In the genomic region with DNA sequence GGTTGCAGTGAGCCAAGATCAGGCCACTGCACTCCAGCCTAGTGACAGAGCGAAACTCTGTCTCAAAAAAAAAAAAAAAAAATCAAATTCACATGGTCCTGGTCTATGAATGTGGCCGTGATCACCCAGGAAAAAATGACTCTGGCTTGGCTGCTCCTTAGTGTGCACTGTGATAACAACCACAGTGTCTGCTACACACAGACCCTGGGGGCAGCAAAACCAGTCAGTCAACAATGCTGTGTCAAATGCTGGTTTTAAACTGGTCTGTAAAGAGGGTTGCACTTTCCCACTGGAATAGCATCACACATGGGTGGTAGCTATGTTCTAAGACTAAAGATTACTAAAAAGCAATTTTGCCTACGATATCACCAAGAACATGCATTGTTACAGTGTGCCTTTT, we compare ENCODE assay signal across 35 cellular contexts.
"Had no signal": no experiment of that assay in that cellular context is flagged by ENCODE, and none has a peak within 500 bp of the region (broad histone marks: within the 10 kb centered on the region; RNA-seq: fewer than 3 reads in every experiment).

No MANE protein-coding gene starts in this region.

- H3K4me3 Mint-ChIP-seq: activated B cell treated with CpG ODN at 0.5 μM for 24 hours; activated CD4-positive, alpha-beta memory T cell treated with anti-CD3 and anti-CD28 coated beads for 36 hours; activated CD4-positive, alpha-beta T cell treated with anti-CD3 and anti-CD28 coated beads, Interleukin-2, amount 10 ng/mL, durations not matched to agents 24 days and 14 days; activated CD8-positive, alpha-beta T cell treated with anti-CD3 and anti-CD28 coated beads for 36 hours; activated naive CD4-positive, alpha-beta T cell treated with anti-CD3 and anti-CD28 coated beads for 36 hours; activated naive CD8-positive, alpha-beta T cell treated with anti-CD3 and anti-CD28 coated beads for 36 hours; activated T-cell treated with anti-CD3 and anti-CD28 coated beads, Interleukin-2, amount 50 U/mL, for 4 hours; activated T-cell treated with anti-CD3 and anti-CD28 coated beads, Interleukin-2, amount 50 U/mL, for 72 hours; activated T-helper 1 cell treated with anti-CD3 and anti-CD28 coated beads, Interleukin-12 subunit alpha, Interleukin-12 subunit beta, Interleukin-2, Interleukin-4 antibody, amounts not matched to agents 30 ng/mL and 10 ng/mL and 1 ng/mL, durations not matched to agents 14 hours and 24 hours and 36 hours; activated T-helper 17 cell treated with anti-CD3 and anti-CD28 coated beads, Interleukin-2, amount 50 U/mL, for 72 hours; T-helper 1 cell treated with Interleukin-12 subunit alpha and Interleukin-12 subunit beta and Interleukin-4 antibody, amounts not matched to agents 30 μg/mL and 1 μg/mL, for 36 hours; T-helper 2 cell treated with Interferon-gamma antibody and Interleukin-4, amounts not matched to agents 5 μg/mL and 100 μg/mL, for 36 hours had no signal

- H3K9me3 ChIP-seq: adrenal gland, body of pancreas, breast epithelium had no signal

- H3K4me3 ChIP-seq: adrenal gland, body of pancreas, breast epithelium had no signal

- H3K27me3 Mint-ChIP-seq: activated B cell treated with CpG ODN at 0.5 μM for 24 hours; activated CD4-positive, alpha-beta memory T cell treated with anti-CD3 and anti-CD28 coated beads for 36 hours; activated CD4-positive, alpha-beta T cell treated with anti-CD3 and anti-CD28 coated beads, Interleukin-2, amount 10 ng/mL, durations not matched to agents 24 days and 14 days; activated CD8-positive, alpha-beta T cell treated with anti-CD3 and anti-CD28 coated beads for 36 hours; activated naive CD8-positive, alpha-beta T cell treated with anti-CD3 and anti-CD28 coated beads for 36 hours; activated T-helper 17 cell treated with anti-CD3 and anti-CD28 coated beads, Interleukin-2, amount 50 U/mL, for 72 hours had no signal

- H3K27ac Mint-ChIP-seq: activated CD4-positive, alpha-beta memory T cell treated with anti-CD3 and anti-CD28 coated beads for 36 hours; activated CD4-positive, alpha-beta T cell treated with anti-CD3 and anti-CD28 coated beads, Interleukin-2, amount 10 ng/mL, durations not matched to agents 24 days and 14 days; activated CD8-positive, alpha-beta T cell treated with anti-CD3 and anti-CD28 coated beads for 36 hours; activated naive CD4-positive, alpha-beta T cell treated with anti-CD3 and anti-CD28 coated beads for 36 hours; activated naive CD4-positive, alpha-beta T cell treated with anti-CD3 and anti-CD28 coated beads, Interleukin-2, amount 50 U/mL, for 72 hours; activated naive CD8-positive, alpha-beta T cell treated with anti-CD3 and anti-CD28 coated beads for 36 hours; activated T-cell treated with anti-CD3 and anti-CD28 coated beads, Interleukin-2, amount 50 U/mL, for 72 hours; activated T-helper 1 cell treated with anti-CD3 and anti-CD28 coated beads, Interleukin-12 subunit alpha, Interleukin-12 subunit beta, Interleukin-2, Interleukin-4 antibody, amounts not matched to agents 30 ng/mL and 10 ng/mL and 1 ng/mL, durations not matched to agents 14 hours and 24 hours and 36 hours; T-helper 1 cell treated with Interleukin-12 subunit alpha and Interleukin-12 subunit beta and Interleukin-4 antibody, amounts not matched to agents 30 μg/mL and 1 μg/mL, for 36 hours; T-helper 2 cell treated with Interferon-gamma antibody and Interleukin-4, amounts not matched to agents 5 μg/mL and 100 μg/mL, for 36 hours had no signal

- H3K27ac ChIP-seq: adrenal gland, body of pancreas, brain microvascular endothelial cell, breast epithelium, VCaP had no signal

- H3K4me1 Mint-ChIP-seq: activated B cell treated with CpG ODN at 0.5 μM for 24 hours; activated CD4-positive, alpha-beta T cell treated with anti-CD3 and anti-CD28 coated beads, Interleukin-2, amount 10 ng/mL, durations not matched to agents 24 days and 14 days; activated naive CD8-positive, alpha-beta T cell treated with anti-CD3 and anti-CD28 coated beads for 36 hours; activated T-helper 17 cell treated with anti-CD3 and anti-CD28 coated beads, Interleukin-2, amount 50 U/mL, for 72 hours had no signal

- H3K4me1 ChIP-seq: adrenal gland, body of pancreas, breast epithelium had no signal

- ATAC-seq: activated CD8-positive, alpha-beta T cell treated with anti-CD3 and anti-CD28 coated beads for 36 hours; activated naive CD4-positive, alpha-beta T cell treated with anti-CD3 and anti-CD28 coated beads, Interleukin-2, amount 50 U/mL, for 72 hours; activated T-cell treated with anti-CD3 and anti-CD28 coated beads, Interleukin-2, amount 50 U/mL, for 4 hours; activated T-cell treated with anti-CD3 and anti-CD28 coated beads, Interleukin-2, amount 50 U/mL, for 72 hours; activated T-helper 17 cell treated with anti-CD3 and anti-CD28 coated beads, Interleukin-2, amount 50 U/mL, for 72 hours; body of pancreas had no signal

- H3K9me3 Mint-ChIP-seq: activated B cell treated with CpG ODN at 0.5 μM for 24 hours; activated CD4-positive, alpha-beta memory T cell treated with anti-CD3 and anti-CD28 coated beads for 36 hours; activated CD4-positive, alpha-beta T cell treated with anti-CD3 and anti-CD28 coated beads, Interleukin-2, amount 10 ng/mL, durations not matched to agents 24 days and 14 days; activated CD8-positive, alpha-beta T cell treated with anti-CD3 and anti-CD28 coated beads for 36 hours; activated naive CD4-positive, alpha-beta T cell treated with anti-CD3 and anti-CD28 coated beads for 36 hours; activated naive CD4-positive, alpha-beta T cell treated with anti-CD3 and anti-CD28 coated beads, Interleukin-2, amount 50 U/mL, for 72 hours; activated naive CD8-positive, alpha-beta T cell treated with anti-CD3 and anti-CD28 coated beads for 36 hours; activated T-cell treated with anti-CD3 and anti-CD28 coated beads, Interleukin-2, amount 50 U/mL, for 4 hours; activated T-cell treated with anti-CD3 and anti-CD28 coated beads, Interleukin-2, amount 50 U/mL, for 72 hours; activated T-helper 1 cell treated with anti-CD3 and anti-CD28 coated beads, Interleukin-12 subunit alpha, Interleukin-12 subunit beta, Interleukin-2, Interleukin-4 antibody, amounts not matched to agents 30 ng/mL and 10 ng/mL and 1 ng/mL, durations not matched to agents 14 hours and 24 hours and 36 hours; activated T-helper 17 cell treated with anti-CD3 and anti-CD28 coated beads, Interleukin-2, amount 50 U/mL, for 72 hours; T-helper 1 cell treated with Interleukin-12 subunit alpha and Interleukin-12 subunit beta and Interleukin-4 antibody, amounts not matched to agents 30 μg/mL and 1 μg/mL, for 36 hours; T-helper 2 cell treated with Interferon-gamma antibody and Interleukin-4, amounts not matched to agents 5 μg/mL and 100 μg/mL, for 36 hours had no signal

- H3K27me3 ChIP-seq: adrenal gland, body of pancreas, brain microvascular endothelial cell, breast epithelium had no signal

- DNase-seq: activated B cell treated with CpG ODN at 0.5 μM for 24 hours; activated CD4-positive, alpha-beta memory T cell treated with anti-CD3 and anti-CD28 coated beads for 36 hours; activated CD4-positive, alpha-beta T cell treated with anti-CD3 and anti-CD28 coated beads for 4 hours; activated CD4-positive, alpha-beta T cell treated with anti-CD3 and anti-CD28 coated beads, Interleukin-2, amount 10 ng/mL, durations not matched to agents 24 days and 14 days; activated CD4-positive, alpha-beta T cell treated with anti-CD3 and anti-CD28 coated beads, Interleukin-2, amount 50 U/mL, for 1 hour; activated CD4-positive, alpha-beta T cell treated with anti-CD3 and anti-CD28 coated beads, Interleukin-2, amount 50 U/mL, for 4 hours; activated CD4-positive, CD25-positive, alpha-beta regulatory T cell treated with anti-CD3 and anti-CD28 coated beads, Interleukin-2, amount 50 U/mL, for 72 hours; activated CD8-positive, alpha-beta memory T cell treated with anti-CD3 and anti-CD28 coated beads, Interleukin-2, amount 50 U/mL, for 4 hours; activated CD8-positive, alpha-beta T cell treated with anti-CD3 and anti-CD28 coated beads for 36 hours; activated effector memory CD4-positive, alpha-beta T cell treated with anti-CD3 and anti-CD28 coated beads, Interleukin-2, amount 50 U/mL, for 16 hours; activated gamma-delta T cell treated with Interleukin-2 at 50 U/mL for 16 hours; activated naive CD4-positive, alpha-beta T cell; activated naive CD4-positive, alpha-beta T cell treated with anti-CD3 and anti-CD28 coated beads for 36 hours; activated naive CD4-positive, alpha-beta T cell treated with anti-CD3 and anti-CD28 coated beads, Interleukin-2, amount 50 U/mL, for 16 hours; activated naive CD8-positive, alpha-beta T cell treated with anti-CD3 and anti-CD28 coated beads for 36 hours; activated T-cell treated with anti-CD3 and anti-CD28 coated beads for 4 hours; activated T-cell treated with anti-CD3 and anti-CD28 coated beads, Interleukin-2, amount 50 U/mL, for 1 hour; activated T-cell treated with anti-CD3 and anti-CD28 coated beads, Interleukin-2, amount 50 U/mL, for 4 hours; activated T-cell treated with anti-CD3 and anti-CD28 coated beads, Interleukin-2, amount 50 U/mL, for 72 hours; amniotic stem cell; aorta; body of pancreas; brain microvascular endothelial cell; central memory CD4-positive, alpha-beta T cell; T-helper 1 cell; T-helper 2 cell; T-helper 9 cell had no signal
